ENCODE assay signal across 8 cellular contexts in genomic region chr4:103204114-103204513, GRCh38. TPM values are rescaled to one million over a fixed set of nuclear protein-coding genes. Genes with fewer than 3 reads are reported as not detected.
A peak's percentile ranks its signal among the peaks of the same experiment; 100 is the strongest.
DNase-seq lines count a peak whose midpoint lies in the region; ATAC-seq and TF ChIP-seq lines count a peak whose summit lies in the region.

No MANE protein-coding gene starts in this region.

- H3K4me3 ChIP-seq in dorsolateral prefrontal cortex (no peak overlapping the region), retinal pigment epithelial cell (ENCODE audit: low read length) (no peak overlapping the region)

- peaks cover 0 to 7% (median 0%) of the 10 kb centered on the region in 45 donors for H3K27me3 ChIP-seq in dorsolateral prefrontal cortex

- no peak overlapping the region for H3K27ac ChIP-seq in dorsolateral prefrontal cortex

- DNase-seq in NCI-H146 (lab: John Stamatoyannopoulos, UW) = peak; percentile 1
- no peak for DNase-seq in NCI-H146 treated with DMSO at 0.1 percent for 48 hours (lab: John Stamatoyannopoulos, UW; ENCODE audit: unreplicated experiment)
- peak; percentile 37 for DNase-seq in NCI-H2227 (lab: John Stamatoyannopoulos, UW; ENCODE audit: unreplicated experiment)
- no peak for DNase-seq in dorsolateral prefrontal cortex
- DNase-seq in retinal pigment epithelial cell (ENCODE audit: low read depth) = no peak
- DNase-seq in central memory CD4-positive, alpha-beta T cell = no peak
- DNase-seq in GOT3 (lab: John Stamatoyannopoulos, UW) = no peak

- TF ChIP-seq CTCF in dorsolateral prefrontal cortex (IDR thresholded peaks at IDR 0.05 in 54 of 56, conservative IDR thresholded peaks at IDR 0.05 in 2 of 56; ENCODE audit: low read depth in 1 of 56, partially characterized antibody in 56 of 56) (peak in 54 of 56 donors; percentile 37 to 87 (median 57)), retinal pigment epithelial cell (conservative IDR thresholded peaks at IDR 0.05; ENCODE audit: low read depth, low read length) (peak; percentile 62)

- intact Hi-C loops in dorsolateral prefrontal cortex (cut with DNase I) = loop anchor here in 1 of 2 donors (2.0 to 5.0 kb wide), 2 partner anchors 711 to 733 kb away; no protein-coding TSS in a partner anchor

- ATAC-seq in GM18498 (IDR thresholded peaks at IDR 0.05; ENCODE audit: unreplicated experiment) = no peak

RNA-seq across cellular contexts. Expression of gene CENPE, which starts 6.0 kb away (rescaled TPM):
- 1 to 10 TPM in 101 of 120 experiments, under 1 TPM in 19; 0.50 to 4.9 (median 1.9) TPM for total RNA-seq in dorsolateral prefrontal cortex

Comparison
In these comparisons a context has a peak if more than half of its experiments do, and no peak if none do; other contexts are left out.
1. DNase-seq: peak in NCI-H146 (single experiment) and NCI-H2227 (single experiment); none in NCI-H146 treated with DMSO at 0.1 percent for 48 hours (single experiment), dorsolateral prefrontal cortex (0 of 10), retinal pigment epithelial cell (single experiment), central memory CD4-positive, alpha-beta T cell (single experiment) and GOT3 (single experiment).